ENCODE assay signal across 14 cellular contexts in the genomic region with DNA sequence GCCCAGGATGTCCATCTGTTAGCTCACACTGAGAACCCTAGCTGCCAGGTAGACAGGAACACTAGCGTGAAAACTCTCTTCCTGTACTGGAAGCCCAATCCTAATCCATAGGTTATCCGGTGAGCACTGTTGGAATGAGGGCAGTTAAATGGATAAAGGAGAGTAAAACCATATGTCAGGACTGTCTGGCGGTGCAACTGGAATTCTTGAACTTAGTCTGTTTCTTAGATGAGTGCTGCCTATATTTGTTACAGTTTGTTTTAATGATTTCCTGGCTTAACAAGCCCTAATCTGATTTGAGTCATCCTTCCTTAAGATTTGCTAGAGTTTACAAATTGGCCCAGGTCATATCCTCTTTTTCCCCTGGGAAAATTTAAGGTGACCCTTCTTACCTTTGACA.
A peak's percentile ranks its signal among the peaks of the same experiment; 100 is the strongest.
DNase-seq lines count a peak whose midpoint lies in the region; ATAC-seq and TF ChIP-seq lines count a peak whose summit lies in the region.
"Had no signal": no experiment of that assay in that cellular context is flagged by ENCODE, and none has a peak within 500 bp of the region (broad histone marks: within the 10 kb centered on the region; RNA-seq: fewer than 3 reads in every experiment).

No MANE protein-coding gene starts in this region.

- DNase-seq in EH (ENCODE audit: low read depth) (peak; percentile 42), NCI-H524 treated with DMSO at 0.1 percent for 48 hours (lab: John Stamatoyannopoulos, UW) (peak; percentile 7), mesendoderm (peak; percentile 22), G401 (ENCODE audit: low spot score) (no peak), SK-N-DZ (ENCODE audit: low spot score) (no peak)
- DNase-seq in activated CD4-positive, alpha-beta T cell treated with anti-CD3 and anti-CD28 coated beads for 1 hour = no peak
- DNase-seq: C1 segment of cervical spinal cord; Calu3; CD4-positive, alpha-beta T cell; DMS 273 treated with DMSO at 0.1 percent for 48 hours; GDM1; H7 had no signal

- H3K9ac ChIP-seq in mesendoderm (ENCODE audit: low read length) = no peak overlapping the region

- H2BK120ac ChIP-seq in mesendoderm (ENCODE audit: low read depth, low read length) = no peak overlapping the region

- ATAC-seq in SK-N-SH treated with all-trans-retinoic acid at 6 μM for 48 hours (peak; percentile 50), GM18868 (IDR thresholded peaks at IDR 0.05; ENCODE audit: unreplicated experiment) (no peak)

- H3K79me1 ChIP-seq in mesendoderm (ENCODE audit: low read length) = no peaks in the 10 kb centered on the region

- no peaks in the 10 kb centered on the region for H3K36me3 ChIP-seq in mesendoderm (ENCODE audit: control insufficient read depth, insufficient read depth, low read length)

- H3K18ac ChIP-seq in mesendoderm (ENCODE audit: low read length) = no peak overlapping the region

- H2BK5ac ChIP-seq in mesendoderm (ENCODE audit: low read length) = no peak overlapping the region

- no peak overlapping the region for H2AK5ac ChIP-seq in mesendoderm (ENCODE audit: low read length)

- H2BK15ac ChIP-seq in mesendoderm (replicated peaks; ENCODE audit: low read depth) = no peak overlapping the region

- no peak overlapping the region for H3K4ac ChIP-seq in mesendoderm (ENCODE audit: low read depth, low read length)

- WGBS in mesendoderm (ENCODE audit: extremely low coverage, insufficient coverage, low lambda C conversion rate) = no CpG with 5 or more reads among the region's 3 CpGs

- H3K4me2 ChIP-seq in mesendoderm (ENCODE audit: low read length) = no peak overlapping the region

- no peak overlapping the region for H4K8ac ChIP-seq in mesendoderm (ENCODE audit: low read depth, low read length)

- no peak overlapping the region for H3K27ac ChIP-seq in mesendoderm (ENCODE audit: low read depth, low read length)

- no peak overlapping the region for H3K4me3 ChIP-seq in mesendoderm (ENCODE audit: low read length)

- no peaks in the 10 kb centered on the region for H3K4me1 ChIP-seq in mesendoderm (ENCODE audit: control insufficient read depth, low read depth, low read length)

- H3K27me3 ChIP-seq in mesendoderm (ENCODE audit: insufficient read depth, low read length, poor library complexity) = no peaks in the 10 kb centered on the region

- H3K23ac ChIP-seq in mesendoderm (ENCODE audit: low read length) = no peak overlapping the region

- H3K56ac ChIP-seq in mesendoderm (ENCODE audit: low read length) = no peak overlapping the region

- no peaks in the 10 kb centered on the region for H3K79me2 ChIP-seq in mesendoderm (ENCODE audit: control insufficient read depth, insufficient read depth, low read length)

- in situ Hi-C loops in G401 (cut with HindIII; ENCODE audit: low sequenced_read_pairs) = no loop called here

- no peak overlapping the region for H4K5ac ChIP-seq in mesendoderm (ENCODE audit: low read length)

TF ChIP-seq in SK-N-SH treated with all-trans-retinoic acid at 6 μM for 48 hours, 23 proteins besides CTCF, POLR2A, EP300 and RAD21:
- TF ChIP-seq ZFP3 (CRISPR knock-in tag; IDR thresholded peaks at IDR 0.05) = no peak
- TF ChIP-seq, protein P1, sequence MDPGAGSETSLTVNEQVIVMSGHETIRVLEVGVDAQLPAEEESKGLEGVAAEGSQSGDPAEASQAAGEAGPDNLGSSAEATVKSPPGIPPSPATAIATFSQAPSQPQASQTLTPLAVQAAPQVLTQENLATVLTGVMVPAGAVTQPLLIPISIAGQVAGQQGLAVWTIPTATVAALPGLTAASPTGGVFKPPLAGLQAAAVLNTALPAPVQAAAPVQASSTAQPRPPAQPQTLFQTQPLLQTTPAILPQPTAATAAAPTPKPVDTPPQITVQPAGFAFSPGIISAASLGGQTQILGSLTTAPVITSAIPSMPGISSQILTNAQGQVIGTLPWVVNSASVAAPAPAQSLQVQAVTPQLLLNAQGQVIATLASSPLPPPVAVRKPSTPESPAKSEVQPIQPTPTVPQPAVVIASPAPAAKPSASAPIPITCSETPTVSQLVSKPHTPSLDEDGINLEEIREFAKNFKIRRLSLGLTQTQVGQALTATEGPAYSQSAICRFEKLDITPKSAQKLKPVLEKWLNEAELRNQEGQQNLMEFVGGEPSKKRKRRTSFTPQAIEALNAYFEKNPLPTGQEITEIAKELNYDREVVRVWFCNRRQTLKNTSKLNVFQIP (CRISPR knock-in tag; IDR thresholded peaks at IDR 0.05; ENCODE audit: borderline replicate concordance, low read depth) = no peak
- TF ChIP-seq, protein P2, sequence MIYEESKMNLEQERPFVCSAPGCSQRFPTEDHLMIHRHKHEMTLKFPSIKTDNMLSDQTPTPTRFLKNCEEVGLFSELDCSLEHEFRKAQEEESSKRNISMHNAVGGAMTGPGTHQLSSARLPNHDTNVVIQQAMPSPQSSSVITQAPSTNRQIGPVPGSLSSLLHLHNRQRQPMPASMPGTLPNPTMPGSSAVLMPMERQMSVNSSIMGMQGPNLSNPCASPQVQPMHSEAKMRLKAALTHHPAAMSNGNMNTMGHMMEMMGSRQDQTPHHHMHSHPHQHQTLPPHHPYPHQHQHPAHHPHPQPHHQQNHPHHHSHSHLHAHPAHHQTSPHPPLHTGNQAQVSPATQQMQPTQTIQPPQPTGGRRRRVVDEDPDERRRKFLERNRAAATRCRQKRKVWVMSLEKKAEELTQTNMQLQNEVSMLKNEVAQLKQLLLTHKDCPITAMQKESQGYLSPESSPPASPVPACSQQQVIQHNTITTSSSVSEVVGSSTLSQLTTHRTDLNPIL (CRISPR knock-in tag; IDR thresholded peaks at IDR 0.05; ENCODE audit: low read depth) = no peak
- no peak for TF ChIP-seq ZNF70 (CRISPR knock-in tag; IDR thresholded peaks at IDR 0.05)

Comparison
In these comparisons a context has a peak if more than half of its experiments do, and no peak if none do; other contexts are left out.
1. DNase-seq: peak in EH (single experiment), NCI-H524 treated with DMSO at 0.1 percent for 48 hours (single experiment) and mesendoderm (single experiment); none in G401 (single experiment), SK-N-DZ (single experiment) and activated CD4-positive, alpha-beta T cell treated with anti-CD3 and anti-CD28 coated beads for 1 hour (single experiment).